ENCODE assay signal across 26 cellular contexts in genomic region chr2:200528228-200528627, GRCh38. TPM values are rescaled to one million over a fixed set of nuclear protein-coding genes. Genes with fewer than 3 reads are reported as not detected.
DNase-seq lines count a peak whose midpoint lies in the region; ATAC-seq and TF ChIP-seq lines count a peak whose summit lies in the region.
"Had no signal": no experiment of that assay in that cellular context is flagged by ENCODE, and none has a peak within 500 bp of the region (broad histone marks: within the 10 kb centered on the region; RNA-seq: fewer than 3 reads in every experiment).

No MANE protein-coding gene starts in this region.

- H3K9me3 Mint-ChIP-seq in activated CD8-positive, alpha-beta T cell treated with anti-CD3 and anti-CD28 coated beads, Interleukin-2, amount 10 ng/mL, durations not matched to agents 7 days and 5 days (ENCODE audit: insufficient read depth), result no peaks in the 10 kb centered on the region
- H3K9me3 Mint-ChIP-seq in activated CD8-positive, alpha-beta T cell treated with anti-CD3 and anti-CD28 coated beads for 36 hours, result no peaks in the 10 kb centered on the region

- H3K36me3 ChIP-seq in DND-41 (ENCODE audit: insufficient read depth, low read length) (peaks cover 10% of the 10 kb centered on the region), PC-3 (ENCODE audit: low read depth, low read length) (peaks cover 6% of the 10 kb centered on the region; the same call in 1 of the 2 replicates), fibroblast of lung (ENCODE audit: control insufficient read depth, insufficient read depth, low read length) (peaks cover 1% of the 10 kb centered on the region)
- H3K36me3 ChIP-seq: BE2C, gastroesophageal sphincter, prostate gland, thyroid gland had no signal

- TF ChIP-seq CTCF in activated CD8-positive, alpha-beta T cell treated with anti-CD3 and anti-CD28 coated beads for 36 hours (IDR thresholded peaks at IDR 0.05), result no peak
- TF ChIP-seq CTCF in DND-41 (IDR thresholded peaks at IDR 0.05; ENCODE audit: borderline replicate concordance, extremely low read depth, low read length, poor library complexity, severe bottlenecking) (no peak), PC-3 (conservative IDR thresholded peaks at IDR 0.05; ENCODE audit: low read depth, low read length) (no peak), fibroblast of lung (conservative IDR thresholded peaks at IDR 0.05 in 1 of 2, IDR thresholded peaks at IDR 0.05 in 1 of 2; ENCODE audit: low read depth in 1 of 2, low read length in 2 of 2) (no peak)

- no peak for ATAC-seq in activated CD8-positive, alpha-beta T cell treated with anti-CD3 and anti-CD28 coated beads, Interleukin-2, amount 10 ng/mL, durations not matched to agents 7 days and 5 days
- ATAC-seq in activated CD8-positive, alpha-beta T cell treated with anti-CD3 and anti-CD28 coated beads for 36 hours, result no peak
- ATAC-seq in DND-41 (ENCODE audit: insufficient read depth, low read depth) (no peak), PC-3 (no peak), HG03521 (IDR thresholded peaks at IDR 0.05; ENCODE audit: unreplicated experiment) (no peak)
- ATAC-seq: gastroesophageal sphincter, sciatic nerve had no signal

- POLR2A ChIA-PET in activated CD8-positive, alpha-beta T cell treated with anti-CD3 and anti-CD28 coated beads, Interleukin-2, amount 10 ng/mL, durations not matched to agents 7 days and 5 days (lab: Charles Lee), result no interaction called here
- POLR2A ChIA-PET in activated CD8-positive, alpha-beta T cell treated with anti-CD3 and anti-CD28 coated beads for 36 hours (lab: Charles Lee), result no interaction called here
- POLR2A ChIA-PET in PC-3 (lab: Charles Lee; ENCODE audit: unreplicated experiment), result no interaction called here

- H3K9me3 ChIP-seq in DND-41 (ENCODE audit: insufficient read depth, low read length, severe bottlenecking) (no peaks in the 10 kb centered on the region), PC-3 (ENCODE audit: low read length) (no peaks in the 10 kb centered on the region), fibroblast of lung (ENCODE audit: control insufficient read depth, insufficient read depth, low read depth, low read length) (no peaks in the 10 kb centered on the region)
- H3K9me3 ChIP-seq: BE2C, gastroesophageal sphincter, prostate gland, thyroid gland had no signal

- H3K27me3 Mint-ChIP-seq in activated CD8-positive, alpha-beta T cell treated with anti-CD3 and anti-CD28 coated beads, Interleukin-2, amount 10 ng/mL, durations not matched to agents 7 days and 5 days (ENCODE audit: low read depth), result peaks cover 7% of the 10 kb centered on the region
- H3K27me3 Mint-ChIP-seq in activated CD8-positive, alpha-beta T cell treated with anti-CD3 and anti-CD28 coated beads for 36 hours, result peaks cover 3% of the 10 kb centered on the region
- H3K27me3 Mint-ChIP-seq: activated naive CD8-positive, alpha-beta T cell had no signal

- H3K27me3 ChIP-seq in DND-41 (ENCODE audit: insufficient read depth, low read length, poor library complexity), result no peaks in the 10 kb centered on the region
- H3K27me3 ChIP-seq in PC-3 (ENCODE audit: low read length), result no peaks in the 10 kb centered on the region
- no peaks in the 10 kb centered on the region for H3K27me3 ChIP-seq in fibroblast of lung (ENCODE audit: control insufficient read depth, insufficient read depth, low read length)
- H3K27me3 ChIP-seq: BE2C, gastroesophageal sphincter, thyroid gland had no signal

- BruUV-seq in PC-3 (replicated peaks; lab: Mats Ljungman, UMichigan), result no TSS peak

- peak overlapping the region; percentile 92 for H3K4me3 Mint-ChIP-seq in activated CD8-positive, alpha-beta T cell treated with anti-CD3 and anti-CD28 coated beads, Interleukin-2, amount 10 ng/mL, durations not matched to agents 7 days and 5 days
- no peak overlapping the region for H3K4me3 Mint-ChIP-seq in activated CD8-positive, alpha-beta T cell treated with anti-CD3 and anti-CD28 coated beads for 36 hours
- H3K4me3 Mint-ChIP-seq: activated naive CD8-positive, alpha-beta T cell had no signal

- no peak overlapping the region for H2AFZ ChIP-seq in DND-41 (ENCODE audit: low read depth, low read length)
- no peak overlapping the region for H2AFZ ChIP-seq in PC-3 (ENCODE audit: low read length)
- no peak overlapping the region for H2AFZ ChIP-seq in fibroblast of lung (ENCODE audit: low read length)

- H3K4me1 Mint-ChIP-seq in activated CD8-positive, alpha-beta T cell treated with anti-CD3 and anti-CD28 coated beads, Interleukin-2, amount 10 ng/mL, durations not matched to agents 7 days and 5 days (ENCODE audit: low read depth), result peaks cover 31% of the 10 kb centered on the region
- H3K4me1 Mint-ChIP-seq in activated CD8-positive, alpha-beta T cell treated with anti-CD3 and anti-CD28 coated beads for 36 hours (ENCODE audit: low read depth), result peaks cover 21% of the 10 kb centered on the region

- intact Hi-C loops in activated CD8-positive, alpha-beta T cell treated with anti-CD3 and anti-CD28 coated beads for 36 hours (cut with micrococcal nuclease), result no loop called here
- intact Hi-C loops in PC-3 (cut with micrococcal nuclease), result loop anchor here (5.0 kb wide), 3 partner anchors 46 to 556 kb away; no protein-coding TSS in a partner anchor

- H3K4me1 ChIP-seq in DND-41 (ENCODE audit: insufficient read depth, low read length) (peaks cover 29% of the 10 kb centered on the region), PC-3 (ENCODE audit: insufficient read depth, low read length) (peaks cover 44% of the 10 kb centered on the region), fibroblast of lung (ENCODE audit: control insufficient read depth, extremely low read depth, insufficient read depth, low read length) (peaks cover 8% of the 10 kb centered on the region)
- H3K4me1 ChIP-seq: prostate gland had no signal

- H3K36me3 Mint-ChIP-seq in activated CD8-positive, alpha-beta T cell treated with anti-CD3 and anti-CD28 coated beads, Interleukin-2, amount 10 ng/mL, durations not matched to agents 7 days and 5 days (ENCODE audit: low read depth), result peaks cover 25% of the 10 kb centered on the region
- peaks cover 6% of the 10 kb centered on the region for H3K36me3 Mint-ChIP-seq in activated CD8-positive, alpha-beta T cell treated with anti-CD3 and anti-CD28 coated beads for 36 hours (ENCODE audit: low read depth)

- peaks cover 68% of the 10 kb centered on the region for H3K79me2 ChIP-seq in DND-41 (ENCODE audit: insufficient read depth, low read length)
- H3K79me2 ChIP-seq in PC-3 (ENCODE audit: low read length), result peaks cover 71% of the 10 kb centered on the region
- peaks cover 64% of the 10 kb centered on the region for H3K79me2 ChIP-seq in fibroblast of lung (ENCODE audit: control insufficient read depth, insufficient read depth, low read length)

- H3K9me2 ChIP-seq in PC-3 (replicated peaks; ENCODE audit: low read length), result no peaks in the 10 kb centered on the region

- H3K9ac ChIP-seq in DND-41 (ENCODE audit: low read depth, low read length), result no peak overlapping the region
- no peak overlapping the region for H3K9ac ChIP-seq in PC-3 (ENCODE audit: low read length)
- no peak overlapping the region for H3K9ac ChIP-seq in fibroblast of lung (ENCODE audit: insufficient read depth, low read length)

- H4K20me1 ChIP-seq in DND-41 (ENCODE audit: insufficient read depth, low read length) (peaks cover 3% of the 10 kb centered on the region; the same call in 1 of the 2 replicates), PC-3 (ENCODE audit: low read length) (0 out of 2 replicates have a peak, but pooled peaks cover 4% of the 10 kb centered on the region), fibroblast of lung (ENCODE audit: control insufficient read depth, extremely low read depth, insufficient read depth, low read length) (no peaks in the 10 kb centered on the region)

- no peaks in the 10 kb centered on the region for H3F3A ChIP-seq in PC-3 (ENCODE audit: low read length, unreplicated experiment)

- H3K4me3 ChIP-seq in DND-41 (ENCODE audit: low read depth in 1 of 2, low read length in 2 of 2) (no peak overlapping the region), PC-3 (ENCODE audit: low read length) (0 out of 2 replicates have a peak overlapping the region, but pooled peaks have one; percentile 0), fibroblast of lung (replicated peaks in 1 of 4; ENCODE audit: control extremely low read depth in 1 of 4, insufficient read depth in 1 of 4, low read depth in 3 of 4, low read length in 4 of 4) (no peak overlapping the region)
- H3K4me3 ChIP-seq: cardiac muscle cell, gastroesophageal sphincter, prostate gland, thyroid gland had no signal

- no peak overlapping the region for H3K27ac Mint-ChIP-seq in activated CD8-positive, alpha-beta T cell treated with anti-CD3 and anti-CD28 coated beads, Interleukin-2, amount 10 ng/mL, durations not matched to agents 7 days and 5 days
- H3K27ac Mint-ChIP-seq in activated CD8-positive, alpha-beta T cell treated with anti-CD3 and anti-CD28 coated beads for 36 hours, result no peak overlapping the region
- H3K27ac Mint-ChIP-seq: activated naive CD8-positive, alpha-beta T cell had no signal

- CTCF ChIA-PET in activated CD8-positive, alpha-beta T cell treated with anti-CD3 and anti-CD28 coated beads, Interleukin-2, amount 10 ng/mL, durations not matched to agents 7 days and 5 days (lab: Charles Lee), result no interaction called here
- CTCF ChIA-PET in activated CD8-positive, alpha-beta T cell treated with anti-CD3 and anti-CD28 coated beads for 36 hours (lab: Charles Lee), result interaction anchor here (1.8 kb wide), 1 partner anchor 57 kb away, joined by 4 read pairs; no protein-coding TSS in a partner anchor
- CTCF ChIA-PET in PC-3 (lab: Charles Lee), result no interaction called here

- H3K4me2 ChIP-seq in DND-41 (ENCODE audit: insufficient read depth, low read length), result peak overlapping the region; percentile 79
- H3K4me2 ChIP-seq in PC-3 (ENCODE audit: low read length), result peak overlapping the region; percentile 93
- peak overlapping the region; percentile 27 for H3K4me2 ChIP-seq in fibroblast of lung (ENCODE audit: extremely low read depth, insufficient read depth, low read length)

- no peak for DNase-seq in activated CD8-positive, alpha-beta T cell treated with anti-CD3 and anti-CD28 coated beads, Interleukin-2, amount 10 ng/mL, durations not matched to agents 7 days and 5 days
- no peak for DNase-seq in activated CD8-positive, alpha-beta T cell treated with anti-CD3 and anti-CD28 coated beads for 36 hours
- DNase-seq in DND-41, result no peak
- no peak for DNase-seq in PC-3
- DNase-seq in fibroblast of lung (ENCODE audit: low read depth in 2 of 2), result no peak
- no peak for DNase-seq in SHP77 treated with DMSO at 0.1 percent for 48 hours (lab: John Stamatoyannopoulos, UW)
- no peak for DNase-seq in NOMO-1 treated with DMSO at 0.1 percent for 48 hours (lab: John Stamatoyannopoulos, UW; ENCODE audit: unreplicated experiment)
- DNase-seq: ACHN; activated CD4-positive, alpha-beta T cell treated with anti-CD3 and anti-CD28 coated beads for 48 hours; activated CD8-positive, alpha-beta memory T cell treated with anti-CD3 and anti-CD28 coated beads, Interleukin-2, amount 50 U/mL, for 4 hours; BE2C; Kasumi-1; NCI-H1417 treated with DMSO at 0.1 percent for 48 hours; NCI-H2081 treated with DMSO at 0.1 percent for 48 hours; NCI-H226; stimulated activated CD4-positive, alpha-beta T cell treated with anti-CD3 and anti-CD28 coated beads, Interleukin-4, amount 100 ng/mL, for 1 hour; thyroid gland had no signal

- H3K27ac ChIP-seq in DND-41 (ENCODE audit: low read length), result no peak overlapping the region
- H3K27ac ChIP-seq in PC-3 (ENCODE audit: low read length), result no peak overlapping the region
- no peak overlapping the region for H3K27ac ChIP-seq in fibroblast of lung (ENCODE audit: insufficient read depth, low read length)
- H3K27ac ChIP-seq: cardiac muscle cell, gastroesophageal sphincter, HL-60, prostate gland, SK-N-MC, thyroid gland, VCaP had no signal

RNA-seq across cellular contexts. Expression of gene SGO2, which starts 2.2 kb away (rescaled TPM):
- total RNA-seq in activated CD8-positive, alpha-beta T cell treated with anti-CD3 and anti-CD28 coated beads, Interleukin-2, amount 10 ng/mL, durations not matched to agents 7 days and 5 days, result 10 to 100 TPM; 54.4 to 56.5 TPM
- total RNA-seq in activated CD8-positive, alpha-beta T cell treated with anti-CD3 and anti-CD28 coated beads for 36 hours, result 10 to 100 TPM; 50.2 to 58.4 TPM
- 23.5 and 25.6 TPM in 2 replicates for total RNA-seq in PC-3 (2014; rRNA removed)
- total RNA-seq in fibroblast of lung, result 2.8 and 5.4 TPM in 2 replicates
- 6.9 and 15.5 TPM in 2 replicates for polyA plus RNA-seq in fibroblast of lung
- 4.3 and 9.9 TPM in 2 replicates for polyA plus RNA-seq in fibroblast of lung (2012)
- 0.15 TPM in 1 of 2 replicates, not detected in the other for polyA minus RNA-seq in fibroblast of lung (ENCODE audit: low replicate concordance)

RNA-seq across cellular contexts. Expression of gene KCTD18, which starts 18.4 kb away (rescaled TPM):
- 10 to 100 TPM; 14.3 to 14.8 TPM for total RNA-seq in activated CD8-positive, alpha-beta T cell treated with anti-CD3 and anti-CD28 coated beads, Interleukin-2, amount 10 ng/mL, durations not matched to agents 7 days and 5 days
- total RNA-seq in activated CD8-positive, alpha-beta T cell treated with anti-CD3 and anti-CD28 coated beads for 36 hours, result 10 to 100 TPM; 15.2 to 16.7 TPM
- 10.4 and 13.0 TPM in 2 replicates for total RNA-seq in PC-3 (2014; rRNA removed)
- 24.9 and 29.4 TPM in 2 replicates for total RNA-seq in fibroblast of lung
- 9.9 and 14.0 TPM in 2 replicates for polyA plus RNA-seq in fibroblast of lung
- polyA plus RNA-seq in fibroblast of lung (2012), result 8.2 and 10.4 TPM in 2 replicates
- 2.5 TPM in 2 replicates for polyA minus RNA-seq in fibroblast of lung (ENCODE audit: low replicate concordance)

RNA-seq across cellular contexts. Expression of gene AOX1, which starts 57.6 kb away (rescaled TPM):
- under 1 TPM in 1 of 2 experiments, not detected in 1; 0.08 TPM for total RNA-seq in activated CD8-positive, alpha-beta T cell treated with anti-CD3 and anti-CD28 coated beads, Interleukin-2, amount 10 ng/mL, durations not matched to agents 7 days and 5 days
- under 1 TPM; 0.54 to 0.69 TPM for total RNA-seq in activated CD8-positive, alpha-beta T cell treated with anti-CD3 and anti-CD28 coated beads for 36 hours
- total RNA-seq in PC-3 (2014; rRNA removed), result 54.9 and 57.2 TPM in 2 replicates
- 65.1 and 81.4 TPM in 2 replicates for total RNA-seq in fibroblast of lung
- 39.4 and 49.9 TPM in 2 replicates for polyA plus RNA-seq in fibroblast of lung
- polyA plus RNA-seq in fibroblast of lung (2012), result 28.8 and 38.8 TPM in 2 replicates
- polyA minus RNA-seq in fibroblast of lung (ENCODE audit: low replicate concordance), result 80.1 and 86.9 TPM in 2 replicates
- total RNA-seq: cardiac muscle cell had no signal
- polyA plus RNA-seq: cardiac muscle cell had no signal

Comparison
In these comparisons a context has a peak if more than half of its experiments do, and no peak if none do; other contexts are left out.
1. H3K4me2 ChIP-seq: peak in every context shown above with its lines; median percentile 93 in PC-3; 79 in DND-41; 27 in fibroblast of lung.
2. RNA of gene AOX1, which starts 57.6 kb away (total RNA-seq): 65.1 to 81.4 TPM in fibroblast of lung and 54.9 to 57.2 TPM in PC-3; 0.54 to 0.69 TPM in activated CD8-positive, alpha-beta T cell treated with anti-CD3 and anti-CD28 coated beads for 36 hours and 0.08 TPM in activated CD8-positive, alpha-beta T cell treated with anti-CD3 and anti-CD28 coated beads, Interleukin-2, amount 10 ng/mL, durations not matched to agents 7 days and 5 days; every median in the first group is over 10 times any median in the second.